ENCODE assay signal across 21 cellular contexts in genomic region chr2:12636837-12637581, GRCh38.
DNase-seq lines count a peak whose midpoint lies in the region; ATAC-seq and TF ChIP-seq lines count a peak whose summit lies in the region.
"Had no signal": no experiment of that assay in that cellular context is flagged by ENCODE, and none has a peak within 500 bp of the region (broad histone marks: within the 10 kb centered on the region; RNA-seq: fewer than 3 reads in every experiment).

No MANE protein-coding gene starts in this region.

- H3K9ac ChIP-seq in GM23248: no peak overlapping the region
- H3K9ac ChIP-seq in rectal smooth muscle tissue (ENCODE audit: low read length): no peak overlapping the region

- H3K4me3 Mint-ChIP-seq in activated T-helper 17 cell treated with anti-CD3 and anti-CD28 coated beads, Interleukin-2, amount 50 U/mL, for 72 hours: no peak overlapping the region
- H3K4me3 Mint-ChIP-seq: B cell; naive thymus-derived CD8-positive, alpha-beta T cell had no signal

- peak; percentile 74 for ATAC-seq in activated T-helper 17 cell treated with anti-CD3 and anti-CD28 coated beads, Interleukin-2, amount 50 U/mL, for 72 hours (replicated peaks)
- ATAC-seq in heart left ventricle: peak in 3 of 4 donors; percentile 55 to 69 (median 57)
- no peak for ATAC-seq in GM21529 (IDR thresholded peaks at IDR 0.05; ENCODE audit: unreplicated experiment)
- ATAC-seq: naive thymus-derived CD8-positive, alpha-beta T cell had no signal

- H3K27me3 ChIP-seq in GM23248 (replicated peaks; ENCODE audit: insufficient read depth): no peaks in the 10 kb centered on the region
- H3K27me3 ChIP-seq in heart left ventricle: no peaks in the 10 kb centered on the region
- H3K27me3 ChIP-seq in rectal smooth muscle tissue (ENCODE audit: control insufficient read depth, insufficient read depth, low read length): no peaks in the 10 kb centered on the region
- H3K27me3 ChIP-seq: left lung, MG63, upper lobe of left lung had no signal

- H3K36me3 ChIP-seq in GM23248 (ENCODE audit: low read depth) (no peaks in the 10 kb centered on the region), heart left ventricle (no peaks in the 10 kb centered on the region), rectal smooth muscle tissue (ENCODE audit: control insufficient read depth, insufficient read depth, low read length) (no peaks in the 10 kb centered on the region)
- H3K36me3 ChIP-seq: left lung, MG63, upper lobe of left lung had no signal

- H3K9me2 ChIP-seq in GM23248 (ENCODE audit: insufficient read depth): no peaks in the 10 kb centered on the region

- H3K9me3 Mint-ChIP-seq in activated T-helper 17 cell treated with anti-CD3 and anti-CD28 coated beads, Interleukin-2, amount 50 U/mL, for 72 hours: no peaks in the 10 kb centered on the region

- peak overlapping the region; percentile 20 for H3K27ac Mint-ChIP-seq in activated T-helper 17 cell treated with anti-CD3 and anti-CD28 coated beads, Interleukin-2, amount 50 U/mL, for 72 hours
- H3K27ac Mint-ChIP-seq: B cell had no signal

- H3K9me3 ChIP-seq in GM23248 (ENCODE audit: low read depth) (no peaks in the 10 kb centered on the region), heart left ventricle (no peaks in the 10 kb centered on the region)
- H3K9me3 ChIP-seq: left lung, MG63, upper lobe of left lung had no signal

- peaks cover 16% of the 10 kb centered on the region for H3K4me1 Mint-ChIP-seq in activated T-helper 17 cell treated with anti-CD3 and anti-CD28 coated beads, Interleukin-2, amount 50 U/mL, for 72 hours
- H3K4me1 Mint-ChIP-seq: B cell had no signal

- whole genome bisulfite sequencing in GM23248 (ENCODE audit: low coverage in 1 of 2, low lambda C conversion rate in 2 of 2, missing lambda C conversion rate in 2 of 2), 2 experiments: 48 to 63% methylated on average over 1 of the region's 1 CpG
- WGBS in heart left ventricle, 4 donors: 6 to 44% (median 15%) methylated on average over 1 of the region's 1 CpG

- peak; percentile 18 for DNase-seq in GM23248
- DNase-seq in heart left ventricle: no peak
- DNase-seq in putamen (ENCODE audit: low spot score): no peak
- DNase-seq in SW480 (ENCODE audit: low spot score): no peak
- DNase-seq in inferior parietal cortex (ENCODE audit: extremely low spot score): no peak
- DNase-seq: activated CD4-positive, CD25-positive, alpha-beta regulatory T cell treated with anti-CD3 and anti-CD28 coated beads, Interleukin-2, amount 50 U/mL, for 72 hours; activated CD8-positive, alpha-beta memory T cell treated with anti-CD3 and anti-CD28 coated beads, Interleukin-2, amount 50 U/mL, for 48 hours; activated naive CD4-positive, alpha-beta T cell treated with Interleukin-2 at 50 U/mL for 16 hours; left lung; naive thymus-derived CD8-positive, alpha-beta T cell; NCI-H2081; NCI-H82; retina; stimulated activated CD8-positive, alpha-beta memory T cell treated with anti-CD3 and anti-CD28 coated beads, Interleukin-4, amount 100 ng/mL, for 48 hours; upper lobe of left lung had no signal

- no peak overlapping the region for H3K4me2 ChIP-seq in GM23248 (ENCODE audit: unreplicated experiment)

- H3F3A ChIP-seq in GM23248 (ENCODE audit: insufficient read depth): 0 out of 2 replicates have a peak, but pooled peaks cover 3% of the 10 kb centered on the region

- H4K20me1 ChIP-seq in GM23248 (ENCODE audit: insufficient read depth): no peaks in the 10 kb centered on the region

- peaks cover 8% of the 10 kb centered on the region for H3K4me1 ChIP-seq in GM23248 (ENCODE audit: insufficient read depth)
- peaks cover 0 to 14% (median 8%) of the 10 kb centered on the region in 12 donors for H3K4me1 ChIP-seq in heart left ventricle
- peaks cover 4% of the 10 kb centered on the region for H3K4me1 ChIP-seq in rectal smooth muscle tissue (ENCODE audit: control insufficient read depth, insufficient read depth, low read length)

- H3K27me3 Mint-ChIP-seq in activated T-helper 17 cell treated with anti-CD3 and anti-CD28 coated beads, Interleukin-2, amount 50 U/mL, for 72 hours: no peaks in the 10 kb centered on the region

- intact Hi-C loops in heart left ventricle (cut with DNase I): no loop called here

- no peak overlapping the region for H2AFZ ChIP-seq in GM23248

- no peak for TF ChIP-seq POLR2A in heart left ventricle (IDR thresholded peaks at IDR 0.05)

- no peak for TF ChIP-seq CTCF in heart left ventricle (IDR thresholded peaks at IDR 0.05)

- in situ Hi-C loops in GM23248 (cut with MboI): no loop called here

- no peaks in the 10 kb centered on the region for H3K79me2 ChIP-seq in GM23248 (ENCODE audit: insufficient read depth)

- H3K4me3 ChIP-seq in GM23248 (no peak overlapping the region), heart left ventricle (no peak overlapping the region), rectal smooth muscle tissue (ENCODE audit: low read length) (no peak overlapping the region)
- H3K4me3 ChIP-seq: left lung, MG63, upper lobe of left lung had no signal

- H3K27ac ChIP-seq in GM23248 (no peak overlapping the region), heart left ventricle (peak overlapping the region in 5 of 12 donors; percentile 8 to 39 (median 23)), rectal smooth muscle tissue (ENCODE audit: low read depth, low read length) (peak overlapping the region; percentile 66)
- H3K27ac ChIP-seq: epithelial cell of prostate, left lung, upper lobe of left lung had no signal

- H3K36me3 Mint-ChIP-seq in activated T-helper 17 cell treated with anti-CD3 and anti-CD28 coated beads, Interleukin-2, amount 50 U/mL, for 72 hours (ENCODE audit: low read depth): no peaks in the 10 kb centered on the region
- H3K36me3 Mint-ChIP-seq: naive thymus-derived CD8-positive, alpha-beta T cell had no signal
